In genomic region chr19:12891553-12892021, GRCh38 we compare ENCODE assay signal across 8 cellular contexts. TPM values are rescaled to one million over a fixed set of nuclear protein-coding genes. Genes with fewer than 3 reads are reported as not detected.
DNase-seq lines count a peak whose midpoint lies in the region; ATAC-seq, FAIRE-seq and TF ChIP-seq lines count a peak whose summit lies in the region.

No MANE protein-coding gene starts in this region.

- peak overlapping the region; percentile 99 for H3K4me2 ChIP-seq in PC-3 (ENCODE audit: low read length)

- DNase-seq in ELR (ENCODE audit: low read depth) (peak; percentile 21), PC-3 (peak; percentile 23), erythroblast (lab: John Stamatoyannopoulos, UW) (peak; percentile 48 to 55), pancreas (peak in 3 of 6 donors; percentile 36 to 82 (median 55)), NCI-H2107 (lab: John Stamatoyannopoulos, UW) (no peak), LoVo (ENCODE audit: low spot score) (no peak), UCSD-AML1 (lab: John Stamatoyannopoulos, UW; ENCODE audit: unreplicated experiment) (no peak), NCI-H1092 treated with DMSO at 0.1 percent for 48 hours (lab: John Stamatoyannopoulos, UW) (no peak)

- H3K9me3 ChIP-seq in PC-3 (ENCODE audit: low read length): no peaks in the 10 kb centered on the region
- H3K9me3 ChIP-seq in pancreas: no peaks in the 10 kb centered on the region

- CTCF ChIA-PET in PC-3 (lab: Charles Lee): no interaction called here

- TF ChIP-seq CTCF in PC-3 (conservative IDR thresholded peaks at IDR 0.05; ENCODE audit: low read depth, low read length) (no peak), pancreas (IDR thresholded peaks at IDR 0.05) (no peak)

- FAIRE-seq in pancreas (lab: Jason Lieb, UNC): no peak

- H3K36me3 ChIP-seq in PC-3 (ENCODE audit: low read depth, low read length) (peaks cover 7% of the 10 kb centered on the region; the same call in 1 of the 2 replicates), pancreas (no peaks in the 10 kb centered on the region)

- intact Hi-C loops in PC-3 (cut with micrococcal nuclease) (no loop called here), pancreas (cut with DNase I) (no loop called here)

- no peaks in the 10 kb centered on the region for H3K9me2 ChIP-seq in PC-3 (replicated peaks; ENCODE audit: low read length)

- ATAC-seq in PC-3 (peak; percentile 1; the same call in 1 of the 2 replicates), pancreas (no peak)

- H3K27me3 ChIP-seq in PC-3 (ENCODE audit: low read length): no peaks in the 10 kb centered on the region
- H3K27me3 ChIP-seq in pancreas: no peaks in the 10 kb centered on the region

- H3K79me2 ChIP-seq in PC-3 (ENCODE audit: low read length): peaks cover 11% of the 10 kb centered on the region

- TF ChIP-seq POLR2A in erythroblast (IDR thresholded peaks at IDR 0.05; ENCODE audit: low read length): no peak

- H3K4me1 ChIP-seq in PC-3 (ENCODE audit: insufficient read depth, low read length): peaks cover 7% of the 10 kb centered on the region
- peaks cover 0 to 7% (median 0%) of the 10 kb centered on the region in 3 donors for H3K4me1 ChIP-seq in pancreas

- H4K20me1 ChIP-seq in PC-3 (ENCODE audit: low read length): no peaks in the 10 kb centered on the region

- H2AFZ ChIP-seq in PC-3 (ENCODE audit: low read length): peak overlapping the region; percentile 71

- no peaks in the 10 kb centered on the region for H3F3A ChIP-seq in PC-3 (ENCODE audit: low read length, unreplicated experiment)

- BruUV-seq in PC-3 (replicated peaks; lab: Mats Ljungman, UMichigan): no TSS peak

- POLR2A ChIA-PET in PC-3 (lab: Charles Lee; ENCODE audit: unreplicated experiment): interaction anchor here (0.6 kb wide), 1 partner anchor 168 kb away, joined by 3 read pairs; no protein-coding TSS in a partner anchor

- H3K27ac ChIP-seq in PC-3 (ENCODE audit: low read length) (no peak overlapping the region), pancreas (peak overlapping the region in 2 of 4 donors; percentile 55 to 85)

- H3K9ac ChIP-seq in PC-3 (ENCODE audit: low read length): peak overlapping the region; percentile 48

- 5% methylated on average over 26 of the region's 26 CpGs for WGBS in pancreas, 2 donors

- peak overlapping the region; percentile 80 for H3K4me3 ChIP-seq in PC-3 (ENCODE audit: low read length)
- peak overlapping the region; percentile 43 to 99 (median 87) for H3K4me3 ChIP-seq in pancreas

RNA-seq across cellular contexts. Expression of gene GCDH, which starts 0.6 kb away (rescaled TPM):
- total RNA-seq in PC-3 (2014; rRNA removed): 37.4 and 38.6 TPM in 2 replicates
- 10 to 100 TPM in 3 of 6 donors, 1 to 10 TPM in 3; 6.3 to 17.2 (median 11.7) TPM for total RNA-seq in pancreas
- polyA plus RNA-seq in pancreas: 10 to 100 TPM; 19.2 to 27.1 TPM

RNA-seq across cellular contexts. Expression of gene KLF1, which starts 4.6 kb away (rescaled TPM):
- not detected in 2 replicates for total RNA-seq in PC-3 (2014; rRNA removed)
- under 1 TPM in 2 of 6 donors, not detected in 4; 0.12 to 0.22 TPM for total RNA-seq in pancreas
- not detected for polyA plus RNA-seq in pancreas

RNA-seq across cellular contexts. Expression of gene DNASE2, which starts 10.3 kb away (rescaled TPM):
- total RNA-seq in PC-3 (2014; rRNA removed): 47.1 and 48.0 TPM in 2 replicates
- 10 to 100 TPM; 16.2 to 35.9 (median 20.5) TPM for total RNA-seq in pancreas
- 10 to 100 TPM in 1 of 2 donors, 1 to 10 TPM in 1; 9.4 to 21.0 TPM for polyA plus RNA-seq in pancreas

RNA-seq across cellular contexts. Expression of gene SYCE2, which starts 27.5 kb away (rescaled TPM):
- total RNA-seq in PC-3 (2014; rRNA removed): 0.40 and 0.95 TPM in 2 replicates
- not detected for total RNA-seq in pancreas
- under 1 TPM in 1 of 2 donors, not detected in 1; 0.19 TPM for polyA plus RNA-seq in pancreas

RNA-seq across cellular contexts. Expression of gene FARSA, which starts 41.9 kb away (rescaled TPM):
- total RNA-seq in PC-3 (2014; rRNA removed) (194 and 339 TPM in 2 replicates), pancreas (10 to 100 TPM; 19.4 to 46.0 (median 29.0) TPM)
- 10 to 100 TPM; 30.4 to 31.0 TPM for polyA plus RNA-seq in pancreas

Comparison
In these comparisons a context has a peak if more than half of its experiments do, and no peak if none do; other contexts are left out.
1. DNase-seq: peak in ELR (single experiment), PC-3 (single experiment) and erythroblast (2 of 2); none in NCI-H2107 (single experiment), LoVo (single experiment), UCSD-AML1 (single experiment) and NCI-H1092 treated with DMSO at 0.1 percent for 48 hours (single experiment).